In the genomic region with DNA sequence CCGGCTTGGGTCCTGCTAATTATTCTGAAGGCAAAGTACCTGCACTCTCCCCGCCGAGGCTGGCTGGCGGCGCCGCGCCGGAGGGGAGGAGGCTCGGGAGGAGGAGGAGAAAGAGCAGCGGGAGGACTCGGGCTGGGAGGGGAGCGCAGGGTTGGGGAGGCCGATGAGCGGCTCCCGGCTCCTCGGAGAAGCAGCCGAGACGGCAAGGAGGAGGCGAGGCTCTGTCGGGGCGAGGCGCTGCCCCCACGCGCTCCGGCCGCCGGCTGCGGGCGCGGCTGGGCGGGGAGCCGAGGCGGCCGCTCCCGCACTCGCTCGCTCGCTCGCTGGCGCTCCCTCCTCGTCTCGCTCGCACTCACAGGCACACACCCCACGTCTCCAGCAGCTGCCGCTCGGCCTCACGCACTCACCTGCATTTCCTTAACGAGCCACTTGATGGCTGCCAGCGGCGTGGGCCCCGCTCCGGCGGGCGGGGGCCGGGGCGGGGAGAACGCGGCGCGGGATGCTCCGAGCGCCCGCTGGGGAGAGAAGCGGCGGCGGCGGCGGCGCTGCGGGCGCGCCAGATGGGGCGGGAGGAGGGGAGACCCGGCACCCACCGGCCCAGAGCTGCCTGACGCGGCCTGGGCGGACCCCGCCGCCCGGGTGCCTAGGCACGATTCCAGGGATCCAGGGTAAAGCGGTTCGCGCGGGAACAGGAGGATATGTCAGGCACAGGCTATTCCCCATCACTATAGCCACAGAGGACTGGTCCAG, we compare ENCODE assay signal across 8 cellular contexts. TPM values are rescaled to one million over a fixed set of nuclear protein-coding genes. Genes with fewer than 3 reads are reported as not detected.
DNase-seq lines count a peak whose midpoint lies in the region; ATAC-seq and TF ChIP-seq lines count a peak whose summit lies in the region.

A gene (minus strand): TSS at position 354 of the 750 bp plus-strand sequence.

- WGBS in IMR-90 (ENCODE audit: extremely low coverage in 2 of 2, insufficient read length in 1 of 2), 2 experiments = 2% methylated on average over 33 of the region's 86 CpGs; no CpG with 5 or more reads in 1 of the 2 experiments
- 2% methylated on average over 11 of the region's 86 CpGs for WGBS in SK-N-SH (ENCODE audit: low lambda C conversion rate)

- no peak within 1 kb of the TSS for H4K8ac ChIP-seq in IMR-90 (ENCODE audit: low read depth in 2 of 2, low read length in 2 of 2)

- no peak within 1 kb of the TSS for H3K18ac ChIP-seq in IMR-90 (ENCODE audit: low read depth, low read length)

- H3K9me3 Mint-ChIP-seq in type B pancreatic cell = no peaks in the 10 kb centered on the region

- ATAC-seq in GM21717 (IDR thresholded peaks at IDR 0.05; ENCODE audit: unreplicated experiment) = peak; percentile 83
- peak; percentile 85 for ATAC-seq in IMR-90 (ENCODE audit: low read depth)
- ATAC-seq in mucosa of descending colon = peak; percentile 79

- no peaks in the 10 kb centered on the region for H3K36me3 Mint-ChIP-seq in type B pancreatic cell

- in situ Hi-C loops in IMR-90 (cut with MboI; ENCODE audit: low sequenced_read_pairs) = no loop called here

- CTCF ChIA-PET in IMR-90 (lab: Yijun Ruan, JAX) = interaction anchor here (0.6 kb wide), 1 partner anchor 30 kb away, joined by 3 read pairs; no protein-coding TSS in a partner anchor
- CTCF ChIA-PET in SK-N-SH (lab: Yijun Ruan, JAX) = interaction anchor here (0.8 to 1.3 kb wide), 2 partner anchors 9 to 19 kb away, joined by 3 to 4 read pairs; no protein-coding TSS in a partner anchor

- H3K79me2 ChIP-seq in SK-N-SH (ENCODE audit: insufficient read depth) = no peaks in the 10 kb centered on the region

- H4K20me1 ChIP-seq in IMR-90 (ENCODE audit: insufficient read depth, low read length) (no peaks in the 10 kb centered on the region), SK-N-SH (ENCODE audit: insufficient read depth) (no peaks in the 10 kb centered on the region)

- H3K9me2 ChIP-seq in SK-N-SH = no peaks in the 10 kb centered on the region

- no peak within 1 kb of the TSS for H3K9ac ChIP-seq in IMR-90 (ENCODE audit: low read depth, low read length)
- no peak within 1 kb of the TSS for H3K9ac ChIP-seq in SK-N-SH

- peaks cover 7% of the 10 kb centered on the region for H3K4me1 Mint-ChIP-seq in type B pancreatic cell (ENCODE audit: unreplicated experiment)

- peak within 1 kb of the TSS; percentile 94 for H3K4me3 Mint-ChIP-seq in type B pancreatic cell

- no peak within 1 kb of the TSS for H4K5ac ChIP-seq in IMR-90 (ENCODE audit: low read depth, low read length)

- TF ChIP-seq POLR2A in IMR-90 (IDR thresholded peaks at IDR 0.05; ENCODE audit: low read depth, low read length) = no peak

- no peak within 1 kb of the TSS for H3K27ac ChIP-seq in IMR-90 (ENCODE audit: insufficient read depth, low read length)
- H3K27ac ChIP-seq in SK-N-SH (ENCODE audit: low read depth in 2 of 2, low read length in 1 of 2) = no peak within 1 kb of the TSS

- no peaks in the 10 kb centered on the region for H3K4me1 ChIP-seq in IMR-90 (ENCODE audit: control insufficient read depth, insufficient read depth, low read length)
- peaks cover 0 to 3% of the 10 kb centered on the region in 2 experiments; a peak in 1 of 4 replicates for H3K4me1 ChIP-seq in SK-N-SH (ENCODE audit: control insufficient read depth in 1 of 2, insufficient read depth in 2 of 2, low read depth in 1 of 2, low read length in 1 of 2)
- no peaks in the 10 kb centered on the region for H3K4me1 ChIP-seq in mucosa of descending colon (ENCODE audit: low read depth)

- H2AK5ac ChIP-seq in IMR-90 (ENCODE audit: low read depth, low read length) = no peak within 1 kb of the TSS

- no peak for TF ChIP-seq EP300 in SK-N-SH (IDR thresholded peaks at IDR 0.05; ENCODE audit: borderline replicate concordance in 1 of 2, low read depth in 1 of 2, low read length in 1 of 2)

- H3K4me2 ChIP-seq in IMR-90 (ENCODE audit: low read depth, low read length) (peak within 1 kb of the TSS; percentile 65), SK-N-SH (peak within 1 kb of the TSS; percentile 81)

- H2BK15ac ChIP-seq in IMR-90 (ENCODE audit: low read depth, low read length) = no peak within 1 kb of the TSS

- H3K27me3 ChIP-seq in IMR-90 (ENCODE audit: control insufficient read depth, insufficient read depth, low read length) = peaks cover 14% of the 10 kb centered on the region
- peaks cover 37% of the 10 kb centered on the region for H3K27me3 ChIP-seq in SK-N-SH (ENCODE audit: insufficient read depth)

- no peak within 1 kb of the TSS for H2BK20ac ChIP-seq in IMR-90 (ENCODE audit: low read depth, low read length)

- dilution Hi-C loops in IMR-90 (cut with HindIII; ENCODE audit: low sequenced_read_pairs, unreplicated experiment) = no loop called here

- DNase-seq in DMS53 (lab: John Stamatoyannopoulos, UW) (peak; percentile 72), DMS53 treated with DMSO at 0.1 percent for 48 hours (lab: John Stamatoyannopoulos, UW; ENCODE audit: unreplicated experiment) (no peak), IMR-90 (peak; percentile 5), SK-N-SH (peak; percentile 78), epithelial cell of esophagus (ENCODE audit: low read depth) (peak; percentile 85), mucosa of descending colon (peak in 2 of 3 donors; percentile 12 to 31), type B pancreatic cell (ENCODE audit: extremely low spot score, unreplicated experiment) (peak; percentile 79)

- no peak within 1 kb of the TSS for H3K23ac ChIP-seq in IMR-90 (ENCODE audit: low read depth, low read length)

- no peak within 1 kb of the TSS for H3K56ac ChIP-seq in IMR-90 (ENCODE audit: extremely low read depth, insufficient read depth, low read length)

- BruUV-seq in IMR-90 (replicated peaks; lab: Mats Ljungman, UMichigan) = no TSS peak

- H3K4me3 ChIP-seq in IMR-90 (ENCODE audit: insufficient read depth, low read depth, low read length) (peak within 1 kb of the TSS; percentile 15; the same call in 1 of the 2 replicates), SK-N-SH (ENCODE audit: low read depth in 2 of 2, low read length in 1 of 2) (peak within 1 kb of the TSS; percentile 43 to 59), epithelial cell of esophagus (ENCODE audit: low read length) (peak within 1 kb of the TSS; percentile 38), mucosa of descending colon (no peak within 1 kb of the TSS)

- intact Hi-C loops in IMR-90 (cut with micrococcal nuclease) = no loop called here
- intact Hi-C loops in mucosa of descending colon (cut with DNase I, micrococcal nuclease) = no loop called here

- H3K9me3 ChIP-seq in IMR-90 (ENCODE audit: control insufficient read depth, insufficient read depth, low read length) (no peaks in the 10 kb centered on the region), SK-N-SH (no peaks in the 10 kb centered on the region), mucosa of descending colon (no peaks in the 10 kb centered on the region)

- peak within 1 kb of the TSS; percentile 26 for H2AK9ac ChIP-seq in IMR-90 (replicated peaks; ENCODE audit: low read depth, low read length, poor library complexity)

- POLR2A ChIA-PET in IMR-90 (lab: Charles Lee; ENCODE audit: unreplicated experiment) (no interaction called here), SK-N-SH (lab: Yijun Ruan, JAX) (no interaction called here)

- no peaks in the 10 kb centered on the region for H3K36me3 ChIP-seq in IMR-90 (ENCODE audit: control insufficient read depth, insufficient read depth, low read length)
- no peaks in the 10 kb centered on the region for H3K36me3 ChIP-seq in SK-N-SH (replicated peaks in 1 of 2; ENCODE audit: control insufficient read depth in 1 of 2, insufficient read depth in 2 of 2, low read length in 1 of 2)
- H3K36me3 ChIP-seq in mucosa of descending colon (ENCODE audit: low read depth) = no peaks in the 10 kb centered on the region

- no peak for TF ChIP-seq RAD21 in IMR-90 (IDR thresholded peaks at IDR 0.05; ENCODE audit: low read length)
- no peak for TF ChIP-seq RAD21 in SK-N-SH (IDR thresholded peaks at IDR 0.05; ENCODE audit: low read length)

- no peaks in the 10 kb centered on the region for H3K9me1 ChIP-seq in IMR-90 (ENCODE audit: insufficient read depth, low read length)

- peak within 1 kb of the TSS; percentile 76 for H3K27ac Mint-ChIP-seq in type B pancreatic cell

- no peak; the same call in 1 of the 2 replicates for TF ChIP-seq CTCF in IMR-90 (conservative IDR thresholded peaks at IDR 0.05; ENCODE audit: low read depth, low read length)
- no peak; the same call in 1 of the 2 replicates for TF ChIP-seq CTCF in SK-N-SH (IDR thresholded peaks at IDR 0.05)
- peak; percentile 21 for TF ChIP-seq CTCF in epithelial cell of esophagus (IDR thresholded peaks at IDR 0.05; ENCODE audit: insufficient read depth, low read depth, low read length, missing control alignments)
- no peak for TF ChIP-seq CTCF in mucosa of descending colon (IDR thresholded peaks at IDR 0.05)
- peak; percentile 71 for TF ChIP-seq CTCF in type B pancreatic cell (conservative IDR thresholded peaks at IDR 0.05)

- H2AFZ ChIP-seq in IMR-90 (replicated peaks; ENCODE audit: low read length, poor library complexity) = peak within 1 kb of the TSS; percentile 54
- H2AFZ ChIP-seq in SK-N-SH (ENCODE audit: low read depth) = peak within 1 kb of the TSS; percentile 86

- no peak within 1 kb of the TSS for H2BK5ac ChIP-seq in IMR-90 (ENCODE audit: low read depth, low read length, poor library complexity, severe bottlenecking)

- no peak within 1 kb of the TSS for H4K91ac ChIP-seq in IMR-90 (ENCODE audit: insufficient read depth, low read depth, low read length)

- peaks cover 82% of the 10 kb centered on the region for H3K27me3 Mint-ChIP-seq in type B pancreatic cell

- no peaks in the 10 kb centered on the region for H3K79me1 ChIP-seq in IMR-90 (ENCODE audit: low read depth in 1 of 2, low read length in 2 of 2)

- H3F3A ChIP-seq in SK-N-SH (replicated peaks; ENCODE audit: insufficient read depth) = no peaks in the 10 kb centered on the region

- no peak within 1 kb of the TSS for H3K4ac ChIP-seq in IMR-90 (ENCODE audit: low read depth, low read length)

- no peak within 1 kb of the TSS for H3K14ac ChIP-seq in IMR-90 (replicated peaks; ENCODE audit: low read depth, low read length)

- H2BK120ac ChIP-seq in IMR-90 (ENCODE audit: low read depth, low read length) = no peak within 1 kb of the TSS

TF ChIP-seq in IMR-90, 13 proteins besides CTCF, POLR2A, EP300 and RAD21 (continues in another document):
- TF ChIP-seq NFE2L2 (IDR thresholded peaks at IDR 0.05; ENCODE audit: low read depth, low read length) = no peak
- TF ChIP-seq RFX5 (IDR thresholded peaks at IDR 0.05; ENCODE audit: low read depth, low read length) = no peak

RNA-seq across cellular contexts. Expression of the gene that starts here (rescaled TPM):
- total RNA-seq in IMR-90 (2012; rRNA removed) = 0.18 and 0.28 TPM in 2 replicates
- polyA plus RNA-seq in IMR-90 (2012; rRNA removed) = 0.07 and 0.09 TPM in 2 replicates
- 0.01 TPM in 1 of 2 replicates, not detected in the other for polyA plus RNA-seq in IMR-90 (2012; cell fraction: cytosol; rRNA removed)
- 0.01 and 0.14 TPM in 2 replicates for polyA plus RNA-seq in IMR-90 (2012; cell fraction: nucleus; rRNA removed; ENCODE audit: low replicate concordance)
- 0.08 and 0.15 TPM in 2 replicates for polyA plus RNA-seq in SK-N-SH (2012; rRNA removed)
- polyA plus RNA-seq in SK-N-SH (2012; cell fraction: cytosol; rRNA removed) = 0.13 and 0.16 TPM in 2 replicates
- 0.09 and 0.24 TPM in 2 replicates for polyA plus RNA-seq in SK-N-SH (2012; cell fraction: nucleus; rRNA removed)
- total RNA-seq in mucosa of descending colon = 100 to 1,000 TPM in 2 of 3 donors, 10 to 100 TPM in 1; 52.7 to 128 (median 113) TPM
- total RNA-seq in type B pancreatic cell (ENCODE audit: low replicate concordance) = 24.3 and 197 TPM in 2 replicates

Comparison
In these comparisons a context has a peak if more than half of its experiments do, and no peak if none do; other contexts are left out.
1. RNA of the gene that starts here (total RNA-seq): 24.3 to 197 TPM in type B pancreatic cell and 52.7 to 128 TPM in mucosa of descending colon; 0.18 to 0.28 TPM in IMR-90; every median in the first group is over 10 times any median in the second.
2. Peak in DNase-seq, ATAC-seq, H3K4me3 ChIP-seq and H3K4me2 ChIP-seq in IMR-90; RNA of the gene not detected or under 1 TPM.
3. Peak in DNase-seq, H3K4me3 ChIP-seq and H3K4me2 ChIP-seq in SK-N-SH; RNA of the gene not detected or under 1 TPM.
4. CTCF ChIP-seq: peak in epithelial cell of esophagus (single experiment) and type B pancreatic cell (single experiment); none in IMR-90 (single experiment), SK-N-SH (single experiment) and mucosa of descending colon (single experiment).
5. Peak in every context shown above with its lines, with median percentiles within 50 percentile points of each other: ATAC-seq.